Comparison of ENCODE assay signal across 20 cellular contexts in genomic region chr1:47562147-47562546, GRCh38.
A peak's percentile ranks its signal among the peaks of the same experiment; 100 is the strongest.
DNase-seq lines count a peak whose midpoint lies in the region; ATAC-seq, FAIRE-seq and TF ChIP-seq lines count a peak whose summit lies in the region.
"Had no signal": no experiment of that assay in that cellular context is flagged by ENCODE, and none has a peak within 500 bp of the region (broad histone marks: within the 10 kb centered on the region; RNA-seq: fewer than 3 reads in every experiment).

No MANE protein-coding gene starts in this region.

- H3K9me3 Mint-ChIP-seq in activated naive CD8-positive, alpha-beta T cell treated with anti-CD3 and anti-CD28 coated beads for 36 hours = no peaks in the 10 kb centered on the region
- H3K9me3 Mint-ChIP-seq: CD8-positive, alpha-beta T cell; GM23338 had no signal

- intact Hi-C loops in HCT116 (cut with micrococcal nuclease) (no loop called here), pancreas (cut with DNase I) (loop anchor here in 1 of 3 donors (10.0 kb wide), 1 partner anchor 107 kb away; no protein-coding TSS in a partner anchor)

- H3K79me2 ChIP-seq in HCT116 (ENCODE audit: insufficient read depth, low read length) (no peaks in the 10 kb centered on the region), Karpas-422 (ENCODE audit: low read length) (no peaks in the 10 kb centered on the region)

- H3K36me3 ChIP-seq in HCT116 (ENCODE audit: control insufficient read depth in 1 of 2, insufficient read depth in 2 of 2, low read length in 2 of 2) (no peaks in the 10 kb centered on the region), Karpas-422 (ENCODE audit: insufficient read depth, low read length) (no peaks in the 10 kb centered on the region), pancreas (no peaks in the 10 kb centered on the region)

- H3K27me3 ChIP-seq in HCT116 (ENCODE audit: insufficient read depth, low read length) (no peaks in the 10 kb centered on the region; the same call in 1 of the 2 replicates), Karpas-422 (ENCODE audit: low read length) (no peaks in the 10 kb centered on the region), pancreas (no peaks in the 10 kb centered on the region)

- no peaks in the 10 kb centered on the region for H3K36me3 Mint-ChIP-seq in activated naive CD8-positive, alpha-beta T cell treated with anti-CD3 and anti-CD28 coated beads for 36 hours
- H3K36me3 Mint-ChIP-seq: CD14-positive monocyte; CD8-positive, alpha-beta T cell had no signal

- ATAC-seq in HCT116 (no peak), pancreas (no peak)
- ATAC-seq: CD8-positive, alpha-beta T cell; GM23338; HepG2 had no signal

- H3K9me2 ChIP-seq in HCT116 (ENCODE audit: insufficient read depth) = no peaks in the 10 kb centered on the region
- H3K9me2 ChIP-seq in Karpas-422 (replicated peaks; ENCODE audit: insufficient read depth, low read length) = no peaks in the 10 kb centered on the region

- H3K27me3 Mint-ChIP-seq in activated naive CD8-positive, alpha-beta T cell treated with anti-CD3 and anti-CD28 coated beads for 36 hours = peaks cover 4% of the 10 kb centered on the region

- POLR2A ChIA-PET in HCT116 (lab: Charles Lee) = no interaction called here

- FAIRE-seq in pancreas (lab: Jason Lieb, UNC) = no peak
- FAIRE-seq: A204.1, D721Med, GM12892, HepG2 had no signal

- CTCF ChIA-PET in HCT116 (lab: Charles Lee) = no interaction called here

- BruUV-seq in HCT116 (replicated peaks; lab: Mats Ljungman, UMichigan) = no TSS peak

- H3K4me2 ChIP-seq in HCT116 (ENCODE audit: low read length) (peak overlapping the region; percentile 56), Karpas-422 (ENCODE audit: low read depth, low read length, poor library complexity, severe bottlenecking) (peak overlapping the region; percentile 9)
- H3K4me2 ChIP-seq: GM23338 had no signal

- H4K20me1 ChIP-seq in HCT116 (ENCODE audit: insufficient read depth) (no peaks in the 10 kb centered on the region), Karpas-422 (ENCODE audit: insufficient read depth, low read depth, low read length) (no peaks in the 10 kb centered on the region)

- no peak overlapping the region for H3K4me3 Mint-ChIP-seq in activated naive CD8-positive, alpha-beta T cell treated with anti-CD3 and anti-CD28 coated beads for 36 hours
- H3K4me3 Mint-ChIP-seq: B cell; CD8-positive, alpha-beta T cell; GM23338 had no signal

- no peak overlapping the region for H3K27ac ChIP-seq in HCT116 (ENCODE audit: low read depth, low read length)
- H3K27ac ChIP-seq in Karpas-422 (ENCODE audit: low read length) = no peak overlapping the region
- H3K27ac ChIP-seq in epithelial cell of prostate = peak overlapping the region; percentile 67
- H3K27ac ChIP-seq in pancreas = no peak overlapping the region

- RAD21 ChIA-PET in HCT116 (lab: Charles Lee; ENCODE audit: low non-redundant PET in 1 of 2, low total read pairs in 2 of 2, uncharacterized antibody in 2 of 2, unreplicated experiment in 2 of 2) = no interaction called here

- H3K4me3 ChIP-seq in HCT116 (replicated peaks in 1 of 2; ENCODE audit: low read depth in 1 of 2, low read length in 2 of 2) (no peak overlapping the region), Karpas-422 (ENCODE audit: low read length) (no peak overlapping the region), pancreas (no peak overlapping the region)
- H3K4me3 ChIP-seq: GM23338 had no signal

- no peak overlapping the region for H3K27ac Mint-ChIP-seq in activated naive CD8-positive, alpha-beta T cell treated with anti-CD3 and anti-CD28 coated beads for 36 hours
- H3K27ac Mint-ChIP-seq: B cell; CD8-positive, alpha-beta T cell; GM23338 had no signal

- DNase-seq in HCT116 (ENCODE audit: low read depth, low spot score) (no peak), Karpas-422 (no peak), epithelial cell of prostate (ENCODE audit: low read depth, low spot score) (no peak), NOMO-1 treated with dmso at 0.1 percent for 144 hours (lab: John Stamatoyannopoulos, UW; ENCODE audit: unreplicated experiment) (no peak), pancreas (no peak), SIG-M5 treated with dmso at 0.1 percent for 504 hours (lab: John Stamatoyannopoulos, UW; ENCODE audit: unreplicated experiment) (no peak)
- DNase-seq in activated naive CD8-positive, alpha-beta T cell treated with anti-CD3 and anti-CD28 coated beads for 36 hours = no peak
- DNase-seq: CD8-positive, alpha-beta T cell; COR-L47; DMS153; DND-41; GDM1; H7 had no signal

- no peak for TF ChIP-seq RAD21 in HCT116 (IDR thresholded peaks at IDR 0.05; ENCODE audit: low read depth)

- TF ChIP-seq CTCF in HCT116 (IDR thresholded peaks at IDR 0.05 in 2 of 3, conservative IDR thresholded peaks at IDR 0.05 in 1 of 3; ENCODE audit: borderline replicate concordance in 1 of 3, insufficient read depth in 1 of 3, low read depth in 2 of 3, low read length in 2 of 3) = no peak
- TF ChIP-seq CTCF in pancreas (IDR thresholded peaks at IDR 0.05) = no peak

- peaks cover 8% of the 10 kb centered on the region for H3K4me1 Mint-ChIP-seq in activated naive CD8-positive, alpha-beta T cell treated with anti-CD3 and anti-CD28 coated beads for 36 hours
- H3K4me1 Mint-ChIP-seq: B cell had no signal

- 86 to 100% methylated on average over 1 of the region's 1 CpG for WGBS in pancreas, 2 donors

- H2AFZ ChIP-seq in HCT116 (ENCODE audit: low read depth, low read length, poor library complexity, severe bottlenecking) (no peak overlapping the region), Karpas-422 (ENCODE audit: low read length) (no peak overlapping the region)
- H2AFZ ChIP-seq: GM23338 had no signal

- H3K9me3 ChIP-seq in HCT116 (ENCODE audit: control insufficient read depth in 1 of 2, insufficient read depth in 1 of 2, low read depth in 1 of 2, low read length in 2 of 2) = no peaks in the 10 kb centered on the region
- no peaks in the 10 kb centered on the region for H3K9me3 ChIP-seq in Karpas-422 (ENCODE audit: low read length)
- no peaks in the 10 kb centered on the region for H3K9me3 ChIP-seq in pancreas

- H3K9ac ChIP-seq in HCT116 (ENCODE audit: low read length) (no peak overlapping the region), Karpas-422 (ENCODE audit: low read length) (no peak overlapping the region)

- H3K4me1 ChIP-seq in HCT116 (ENCODE audit: control insufficient read depth in 1 of 2, insufficient read depth in 2 of 2, low read length in 2 of 2) (peaks cover 8 to 35% of the 10 kb centered on the region in 2 experiments; a peak in 3 of 4 replicates), Karpas-422 (ENCODE audit: low read length) (peaks cover 19% of the 10 kb centered on the region), pancreas (peaks cover 12 to 25% (median 24%) of the 10 kb centered on the region in 3 donors)

- TF ChIP-seq POLR2A in HCT116 (IDR thresholded peaks at IDR 0.05; ENCODE audit: borderline replicate concordance, extremely low read depth, insufficient read depth, insufficient read length) = no peak

TF ChIP-seq in HCT116, 20 proteins besides CTCF, POLR2A, EP300 and RAD21:
- TF ChIP-seq SIN3A (IDR thresholded peaks at IDR 0.05; ENCODE audit: low read depth) (no peak), CBX3 (IDR thresholded peaks at IDR 0.05; ENCODE audit: low read depth) (no peak), EZH2 (IDR thresholded peaks at IDR 0.05) (no peak), REST (IDR thresholded peaks at IDR 0.05; ENCODE audit: low read depth) (no peak), JUND (IDR thresholded peaks at IDR 0.05) (no peak), SRF (IDR thresholded peaks at IDR 0.05; ENCODE audit: low read depth) (no peak), POLR2AphosphoS5 (IDR thresholded peaks at IDR 0.05; ENCODE audit: low read depth, low read length) (no peak), ZNF274 (IDR thresholded peaks at IDR 0.05; ENCODE audit: low read depth, low read length) (no peak), ZBTB33 (IDR thresholded peaks at IDR 0.05; ENCODE audit: extremely low read depth, insufficient replicate concordance, low read length) (no peak)
